8 cellular contexts compared by ENCODE assay signal in genomic region chr1:206357962-206358361, GRCh38.
DNase-seq lines count a peak whose midpoint lies in the region; ATAC-seq, FAIRE-seq and TF ChIP-seq lines count a peak whose summit lies in the region.
"Not testable (repeated sequence)": the region's sequence is repeated elsewhere in the genome, so short reads cannot be mapped to it uniquely, and the experiment has no call there.

No MANE protein-coding gene starts in this region.

- H3K9me3 ChIP-seq in HCT116 (ENCODE audit: control insufficient read depth in 1 of 2, insufficient read depth in 1 of 2, low read depth in 1 of 2, low read length in 2 of 2); GM12878 (replicated peaks; ENCODE audit: control insufficient read depth, insufficient read depth, low read length): not testable (repeated sequence)

- H3K27me3 Mint-ChIP-seq in activated B cell treated with CpG ODN at 0.5 μM for 24 hours; activated T-cell treated with anti-CD3 and anti-CD28 coated beads, Interleukin-2, amount 50 U/mL, for 4 hours (ENCODE audit: low read depth); stimulated activated naive B cell treated with anti-CD40 and anti-IgM and Interleukin-4, amounts not matched to agents 10 μg/mL and 1 μg/mL and 100 μg/mL, for 72 hours: not testable (repeated sequence)

- H4K20me1 ChIP-seq in HCT116 (ENCODE audit: insufficient read depth); GM12878 (ENCODE audit: control insufficient read depth, insufficient read depth): not testable (repeated sequence)

- 0% methylated on average over 1 of the region's 3 CpGs for WGBS in GM12878 (ENCODE audit: insufficient coverage, insufficient replicate concordance, low lambda C conversion rate, missing lambda C conversion rate)

- not testable (repeated sequence) for H3K4me3 ChIP-seq in HCT116 (replicated peaks in 1 of 2; ENCODE audit: low read depth in 1 of 2, low read length in 2 of 2); GM12878

- SMC1A ChIA-PET in GM12878 (lab: Charles Lee; ENCODE audit: uncharacterized antibody, unreplicated experiment), result not testable (repeated sequence)

- not testable (repeated sequence) for TF ChIP-seq CTCF in HCT116 (IDR thresholded peaks at IDR 0.05 in 2 of 3, conservative IDR thresholded peaks at IDR 0.05 in 1 of 3; ENCODE audit: borderline replicate concordance in 1 of 3, insufficient read depth in 1 of 3, low read depth in 2 of 3, low read length in 2 of 3); activated B cell treated with CpG ODN at 0.5 μM for 24 hours (IDR thresholded peaks at IDR 0.05); GM12878 (IDR thresholded peaks at IDR 0.05 in 2 of 3, conservative IDR thresholded peaks at IDR 0.05 in 1 of 3; ENCODE audit: control insufficient read depth in 2 of 3, extremely low read depth in 1 of 3, insufficient read depth in 1 of 3, low read depth in 3 of 3, low read length in 3 of 3)

- ATAC-seq in GM18858 (IDR thresholded peaks at IDR 0.05; ENCODE audit: unreplicated experiment) (peak; percentile 44), HG03378 (IDR thresholded peaks at IDR 0.05; ENCODE audit: unreplicated experiment) (peak; percentile 55), activated B cell treated with CpG ODN at 0.5 μM for 24 hours (ENCODE audit: low read depth) (peak; percentile 49), GM12878 (peak; percentile 87)
- ATAC-seq in HCT116, result not testable (repeated sequence)
- peak; percentile 83 to 89 for ATAC-seq in activated T-cell treated with anti-CD3 and anti-CD28 coated beads, Interleukin-2, amount 50 U/mL, for 4 hours
- peak; percentile 87 to 88 for ATAC-seq in stimulated activated naive B cell treated with anti-CD40 and anti-IgM and Interleukin-4, amounts not matched to agents 10 μg/mL and 1 μg/mL and 100 μg/mL, for 72 hours (replicated peaks)

- BruUV-seq in HCT116 (replicated peaks; lab: Mats Ljungman, UMichigan); GM12878 (replicated peaks; lab: Mats Ljungman, UMichigan): not testable (repeated sequence)

- 0 out of 2 replicates have a peak overlapping the region, but pooled peaks have one; percentile 25 for H3K4me2 ChIP-seq in HCT116 (ENCODE audit: low read length)
- H3K4me2 ChIP-seq in GM12878 (ENCODE audit: control insufficient read depth, insufficient read depth), result not testable (repeated sequence)

- CTCF ChIA-PET in HCT116 (lab: Charles Lee); activated B cell treated with CpG ODN at 0.5 μM for 24 hours (lab: Charles Lee); GM12878 (lab: Yijun Ruan, JAX): not testable (repeated sequence)

- TF ChIP-seq POLR2A in HCT116 (IDR thresholded peaks at IDR 0.05; ENCODE audit: borderline replicate concordance, extremely low read depth, insufficient read depth, insufficient read length); GM12878 (IDR thresholded peaks at IDR 0.05; ENCODE audit: low read depth, low read length): not testable (repeated sequence)

- DNase-seq in HCT116 (ENCODE audit: low read depth, low spot score); activated B cell treated with CpG ODN at 0.5 μM for 24 hours; activated T-cell treated with anti-CD3 and anti-CD28 coated beads, Interleukin-2, amount 50 U/mL, for 4 hours; GM12878 (ENCODE audit: low read depth, low spot score): not testable (repeated sequence)
- peak; percentile 73 for DNase-seq in stimulated activated CD4-positive, alpha-beta T cell treated with anti-CD3 and anti-CD28 coated beads, Interleukin-15, amount 100 ng/mL, for 24 hours
- peak; percentile 53 for DNase-seq in stimulated activated naive B cell treated with anti-CD40 and anti-IgM and Interleukin-4, amounts not matched to agents 10 μg/mL and 1 μg/mL and 100 μg/mL, for 72 hours

- FAIRE-seq in GM12878 (lab: Jason Lieb, UNC), result not testable (repeated sequence)

- H2AFZ ChIP-seq in HCT116 (ENCODE audit: low read depth, low read length, poor library complexity, severe bottlenecking); GM12878 (ENCODE audit: control insufficient read depth, low read depth, low read length): not testable (repeated sequence)

- not testable (repeated sequence) for H3K36me3 ChIP-seq in HCT116 (ENCODE audit: control insufficient read depth in 1 of 2, insufficient read depth in 2 of 2, low read length in 2 of 2); GM12878 (ENCODE audit: control insufficient read depth in 2 of 2, insufficient read depth in 2 of 2, low read length in 1 of 2)

- not testable (repeated sequence) for H3K9ac ChIP-seq in HCT116 (ENCODE audit: low read length); GM12878 (ENCODE audit: control insufficient read depth, insufficient read depth, low read length)

- H3K27ac Mint-ChIP-seq in activated B cell treated with CpG ODN at 0.5 μM for 24 hours, result peak overlapping the region; percentile 51
- H3K27ac Mint-ChIP-seq in stimulated activated naive B cell treated with anti-CD40 and anti-IgM and Interleukin-4, amounts not matched to agents 10 μg/mL and 1 μg/mL and 100 μg/mL, for 72 hours, result peak overlapping the region; percentile 86

- intact Hi-C loops in HCT116 (cut with micrococcal nuclease); activated B cell treated with CpG ODN at 0.5 μM for 24 hours (cut with micrococcal nuclease); GM12878 (cut with micrococcal nuclease; ENCODE audit: unreplicated experiment): not testable (repeated sequence)

- not testable (repeated sequence) for TF ChIP-seq RAD21 in HCT116 (IDR thresholded peaks at IDR 0.05; ENCODE audit: low read depth); GM12878 (IDR thresholded peaks at IDR 0.05; ENCODE audit: insufficient read depth, low read depth, low read length)

- RAD21 ChIA-PET in HCT116 (lab: Charles Lee; ENCODE audit: low non-redundant PET in 1 of 2, low total read pairs in 2 of 2, uncharacterized antibody in 2 of 2, unreplicated experiment in 2 of 2); GM12878 (lab: Charles Lee; ENCODE audit: unreplicated experiment): not testable (repeated sequence)

- H3K4me1 ChIP-seq in HCT116 (ENCODE audit: control insufficient read depth in 1 of 2, insufficient read depth in 2 of 2, low read length in 2 of 2); GM12878 (ENCODE audit: control insufficient read depth, insufficient read depth, low read length): not testable (repeated sequence)

- POLR2A ChIA-PET in HCT116 (lab: Charles Lee); activated B cell treated with CpG ODN at 0.5 μM for 24 hours (lab: Charles Lee); GM12878 (lab: Charles Lee): not testable (repeated sequence)

- not testable (repeated sequence) for H3K4me3 Mint-ChIP-seq in activated B cell treated with CpG ODN at 0.5 μM for 24 hours; activated T-cell treated with anti-CD3 and anti-CD28 coated beads, Interleukin-2, amount 50 U/mL, for 4 hours
- H3K4me3 Mint-ChIP-seq in stimulated activated naive B cell treated with anti-CD40 and anti-IgM and Interleukin-4, amounts not matched to agents 10 μg/mL and 1 μg/mL and 100 μg/mL, for 72 hours, result peak overlapping the region in 1 of 2 donors; percentile 28

- H3K79me2 ChIP-seq in HCT116 (ENCODE audit: insufficient read depth, low read length); GM12878 (ENCODE audit: control insufficient read depth, insufficient read depth, low read length): not testable (repeated sequence)

- not testable (repeated sequence) for H3K4me1 Mint-ChIP-seq in activated B cell treated with CpG ODN at 0.5 μM for 24 hours; activated T-cell treated with anti-CD3 and anti-CD28 coated beads, Interleukin-2, amount 50 U/mL, for 4 hours (ENCODE audit: low read depth)
- H3K4me1 Mint-ChIP-seq in stimulated activated naive B cell treated with anti-CD40 and anti-IgM and Interleukin-4, amounts not matched to agents 10 μg/mL and 1 μg/mL and 100 μg/mL, for 72 hours, result peaks cover 5 to 16% of the 10 kb centered on the region in 2 donors

- not testable (repeated sequence) for H3K9me3 Mint-ChIP-seq in activated B cell treated with CpG ODN at 0.5 μM for 24 hours; activated T-cell treated with anti-CD3 and anti-CD28 coated beads, Interleukin-2, amount 50 U/mL, for 4 hours; stimulated activated naive B cell treated with anti-CD40 and anti-IgM and Interleukin-4, amounts not matched to agents 10 μg/mL and 1 μg/mL and 100 μg/mL, for 72 hours

- H3K36me3 Mint-ChIP-seq in activated B cell treated with CpG ODN at 0.5 μM for 24 hours (ENCODE audit: low read depth); activated T-cell treated with anti-CD3 and anti-CD28 coated beads, Interleukin-2, amount 50 U/mL, for 4 hours (ENCODE audit: insufficient read depth); stimulated activated naive B cell treated with anti-CD40 and anti-IgM and Interleukin-4, amounts not matched to agents 10 μg/mL and 1 μg/mL and 100 μg/mL, for 72 hours: not testable (repeated sequence)

- not testable (repeated sequence) for H3K27ac ChIP-seq in HCT116 (ENCODE audit: low read depth, low read length); GM12878 (ENCODE audit: control insufficient read depth, insufficient read depth)

- TF ChIP-seq EP300 in GM12878 (IDR thresholded peaks at IDR 0.05; ENCODE audit: borderline replicate concordance in 1 of 2, control insufficient read depth in 1 of 2, low read depth in 2 of 2, low read length in 2 of 2), result not testable (repeated sequence)

- not testable (repeated sequence) for H3K9me2 ChIP-seq in HCT116 (ENCODE audit: insufficient read depth)

- in situ Hi-C loops in GM12878 (cut with MboI), result not testable (repeated sequence)

- H3K27me3 ChIP-seq in HCT116 (ENCODE audit: insufficient read depth, low read length); GM12878 (replicated peaks in 1 of 2; ENCODE audit: control insufficient read depth in 2 of 2, insufficient read depth in 2 of 2, low read length in 1 of 2): not testable (repeated sequence)
